Comparison of ENCODE assay signal across 15 cellular contexts in genomic region chrX:70481424-70481823, GRCh38. TPM values are rescaled to one million over a fixed set of nuclear protein-coding genes. Genes with fewer than 3 reads are reported as not detected.
DNase-seq lines count a peak whose midpoint lies in the region; ATAC-seq and TF ChIP-seq lines count a peak whose summit lies in the region.
"Had no signal": no experiment of that assay in that cellular context is flagged by ENCODE, and none has a peak within 500 bp of the region (broad histone marks: within the 10 kb centered on the region; RNA-seq: fewer than 3 reads in every experiment).

No MANE protein-coding gene starts in this region.

- H3K36me3 ChIP-seq in BLaER1 treated with 17β-estradiol and CSF1 and Interleukin-3, amounts not matched to agents 10 nM and 100 nM, result peaks cover 0 to 60% (median 16%) of the 10 kb centered on the region in 11 experiments; a peak in 13 of 22 replicates
- H3K36me3 ChIP-seq in PC-3 (ENCODE audit: low read depth, low read length) (peaks cover 15% of the 10 kb centered on the region), osteoblast (ENCODE audit: insufficient read depth, low read length) (no peaks in the 10 kb centered on the region)

- no peaks in the 10 kb centered on the region for H3K9me2 ChIP-seq in PC-3 (replicated peaks; ENCODE audit: low read length)

- H4K20me1 ChIP-seq in BLaER1 treated with 17β-estradiol and CSF1 and Interleukin-3, amounts not matched to agents 10 nM and 100 nM, result peaks cover 0 to 70% (median 39%) of the 10 kb centered on the region in 11 experiments; a peak in 14 of 22 replicates
- no peaks in the 10 kb centered on the region for H4K20me1 ChIP-seq in PC-3 (ENCODE audit: low read length)
- H4K20me1 ChIP-seq in osteoblast (ENCODE audit: insufficient read depth, low read length), result no peaks in the 10 kb centered on the region

- no peaks in the 10 kb centered on the region for H3K9me3 ChIP-seq in BLaER1 treated with 17β-estradiol and CSF1 and Interleukin-3, amounts not matched to agents 10 nM and 100 nM (replicated peaks in 1 of 11)
- H3K9me3 ChIP-seq in PC-3 (ENCODE audit: low read length), result no peaks in the 10 kb centered on the region
- no peaks in the 10 kb centered on the region for H3K9me3 ChIP-seq in osteoblast (ENCODE audit: low read depth, low read length)

- peak overlapping the region in 7 of 11 experiments; percentile 1 to 45 (median 23); a peak in 8 of 22 replicates for H3K4me2 ChIP-seq in BLaER1 treated with 17β-estradiol and CSF1 and Interleukin-3, amounts not matched to agents 10 nM and 100 nM
- no peak overlapping the region for H3K4me2 ChIP-seq in PC-3 (ENCODE audit: low read length)
- H3K4me2 ChIP-seq in osteoblast (ENCODE audit: insufficient read depth, low read length), result no peak overlapping the region

- no peak overlapping the region for H2AFZ ChIP-seq in PC-3 (ENCODE audit: low read length)
- no peak overlapping the region for H2AFZ ChIP-seq in osteoblast (ENCODE audit: low read length)

- DNase-seq in PC-3 (no peak), fibroblast of villous mesenchyme (ENCODE audit: low read depth) (peak; percentile 81), osteoblast (ENCODE audit: insufficient read length, low spot score, missing footprints) (no peak), activated gamma-delta T cell (lab: John Stamatoyannopoulos, UW) (no peak), NCI-H1436 treated with DMSO at 0.1 percent for 48 hours (lab: John Stamatoyannopoulos, UW) (no peak)
- DNase-seq: amniotic stem cell; effector CD8-positive, alpha-beta T cell; GOT3; NCI-H2081 treated with DMSO at 0.1 percent for 48 hours had no signal

- BruUV-seq in PC-3 (replicated peaks; lab: Mats Ljungman, UMichigan), result no TSS peak

- H3K27me3 ChIP-seq in BLaER1 treated with 17β-estradiol and CSF1 and Interleukin-3, amounts not matched to agents 10 nM and 100 nM, result peaks cover 96 to 100% (median 98%) of the 10 kb centered on the region in 11 experiments
- H3K27me3 ChIP-seq in PC-3 (ENCODE audit: low read length) (no peaks in the 10 kb centered on the region), osteoblast (ENCODE audit: insufficient read depth, low read length) (peaks cover 12% of the 10 kb centered on the region)

- ATAC-seq in PC-3, result no peak
- no peak for ATAC-seq in HG02870 (IDR thresholded peaks at IDR 0.05; ENCODE audit: unreplicated experiment)
- ATAC-seq in GM21447 (IDR thresholded peaks at IDR 0.05; ENCODE audit: unreplicated experiment), result no peak
- ATAC-seq: WTC11 had no signal

- intact Hi-C loops in PC-3 (cut with micrococcal nuclease), result no loop called here

- H3K9ac ChIP-seq in BLaER1 treated with 17β-estradiol and CSF1 and Interleukin-3, amounts not matched to agents 10 nM and 100 nM, result no peak overlapping the region
- no peak overlapping the region for H3K9ac ChIP-seq in PC-3 (ENCODE audit: low read length)

- POLR2A ChIA-PET in PC-3 (lab: Charles Lee; ENCODE audit: unreplicated experiment), result interaction anchor here (0.6 kb wide), 1 partner anchor 183 kb away, joined by 6 read pairs; no protein-coding TSS in a partner anchor

- H3F3A ChIP-seq in PC-3 (ENCODE audit: low read length, unreplicated experiment), result peaks cover 8% of the 10 kb centered on the region

- peaks cover 34 to 62% (median 47%) of the 10 kb centered on the region in 10 experiments for H3K4me1 ChIP-seq in BLaER1 treated with 17β-estradiol and CSF1 and Interleukin-3, amounts not matched to agents 10 nM and 100 nM
- H3K4me1 ChIP-seq in PC-3 (ENCODE audit: insufficient read depth, low read length) (peaks cover 78% of the 10 kb centered on the region), osteoblast (ENCODE audit: insufficient read depth, low read length) (peaks cover 42% of the 10 kb centered on the region)

- TF ChIP-seq CTCF in PC-3 (conservative IDR thresholded peaks at IDR 0.05; ENCODE audit: low read depth, low read length) (no peak), fibroblast of villous mesenchyme (IDR thresholded peaks at IDR 0.05; ENCODE audit: insufficient read depth, low read depth, low read length) (no peak), osteoblast (IDR thresholded peaks at IDR 0.05; ENCODE audit: extremely low read depth, low read depth, low read length) (no peak)

- H3K27ac ChIP-seq in BLaER1 treated with 17β-estradiol and CSF1 and Interleukin-3, amounts not matched to agents 10 nM and 100 nM, result 0 out of 22 replicates have a peak overlapping the region, but pooled peaks of 1 of the 11 experiments have one; percentile 4
- H3K27ac ChIP-seq in PC-3 (ENCODE audit: low read length), result peak overlapping the region; percentile 99
- peak overlapping the region; percentile 89 for H3K27ac ChIP-seq in osteoblast (ENCODE audit: low read depth, low read length)

- CTCF ChIA-PET in PC-3 (lab: Charles Lee), result no interaction called here

- H3K4me3 ChIP-seq in BLaER1 treated with 17β-estradiol and CSF1 and Interleukin-3, amounts not matched to agents 10 nM and 100 nM, result no peak overlapping the region
- no peak overlapping the region for H3K4me3 ChIP-seq in PC-3 (ENCODE audit: low read length)
- no peak overlapping the region for H3K4me3 ChIP-seq in fibroblast of villous mesenchyme (ENCODE audit: low read depth, low read length)
- H3K4me3 ChIP-seq in osteoblast (ENCODE audit: insufficient read depth, low read length), result no peak overlapping the region

- H3K79me2 ChIP-seq in PC-3 (ENCODE audit: low read length) (peaks cover 41% of the 10 kb centered on the region), osteoblast (ENCODE audit: insufficient read depth, low read length) (no peaks in the 10 kb centered on the region)

RNA-seq across cellular contexts. Expression of gene DLG3, which starts 36.8 kb away (rescaled TPM):
- 26.4 and 32.7 TPM in 2 replicates for total RNA-seq in PC-3 (2014; rRNA removed)
- 8.4 and 11.7 TPM in 2 replicates for total RNA-seq in fibroblast of villous mesenchyme
- total RNA-seq in osteoblast, result 7.7 and 8.0 TPM in 2 replicates

RNA-seq across cellular contexts. Expression of gene GDPD2, which starts 58.3 kb away (rescaled TPM):
- total RNA-seq in PC-3 (2014; rRNA removed), result 0.04 TPM in 1 of 2 replicates, not detected in the other
- total RNA-seq in fibroblast of villous mesenchyme, result not detected in 2 replicates
- not detected in 2 replicates for total RNA-seq in osteoblast
- total RNA-seq: lung microvascular endothelial cell, osteocyte had no signal

Comparison
In these comparisons a context has a peak if more than half of its experiments do, and no peak if none do; other contexts are left out.
1. H3K4me2 ChIP-seq: peak in BLaER1 treated with 17β-estradiol and CSF1 and Interleukin-3, amounts not matched to agents 10 nM and 100 nM (7 of 11); none in PC-3 (single experiment) and osteoblast (single experiment).